In the genomic region with DNA sequence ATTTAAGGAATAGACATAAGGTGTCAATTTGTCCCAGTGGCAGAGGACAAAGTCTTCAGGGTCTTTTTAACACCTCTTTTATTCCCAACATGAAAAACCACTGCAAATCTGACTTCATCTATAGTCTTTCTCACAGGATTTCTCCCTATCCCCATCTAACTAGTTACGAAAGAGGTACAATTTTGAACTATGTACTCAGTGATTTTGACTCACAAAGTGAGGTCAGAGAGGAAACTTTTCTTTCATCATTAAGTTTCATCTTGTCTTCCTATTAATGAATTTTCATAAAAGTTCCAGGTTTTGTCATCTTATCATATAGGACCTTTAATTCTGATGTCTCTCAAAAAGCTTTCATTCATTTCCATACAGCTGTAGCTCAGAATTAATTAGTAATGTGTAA, we compare ENCODE assay signal across 1 cellular context.
TF ChIP-seq lines count a peak whose summit lies in the region.

No MANE protein-coding gene starts in this region.

TF ChIP-seq in GM23338, 12 proteins besides CTCF, POLR2A, EP300 and RAD21 (continued from another document):
- TF ChIP-seq ETS1 (IDR thresholded peaks at IDR 0.05) = no peak
- TF ChIP-seq, protein P1, sequence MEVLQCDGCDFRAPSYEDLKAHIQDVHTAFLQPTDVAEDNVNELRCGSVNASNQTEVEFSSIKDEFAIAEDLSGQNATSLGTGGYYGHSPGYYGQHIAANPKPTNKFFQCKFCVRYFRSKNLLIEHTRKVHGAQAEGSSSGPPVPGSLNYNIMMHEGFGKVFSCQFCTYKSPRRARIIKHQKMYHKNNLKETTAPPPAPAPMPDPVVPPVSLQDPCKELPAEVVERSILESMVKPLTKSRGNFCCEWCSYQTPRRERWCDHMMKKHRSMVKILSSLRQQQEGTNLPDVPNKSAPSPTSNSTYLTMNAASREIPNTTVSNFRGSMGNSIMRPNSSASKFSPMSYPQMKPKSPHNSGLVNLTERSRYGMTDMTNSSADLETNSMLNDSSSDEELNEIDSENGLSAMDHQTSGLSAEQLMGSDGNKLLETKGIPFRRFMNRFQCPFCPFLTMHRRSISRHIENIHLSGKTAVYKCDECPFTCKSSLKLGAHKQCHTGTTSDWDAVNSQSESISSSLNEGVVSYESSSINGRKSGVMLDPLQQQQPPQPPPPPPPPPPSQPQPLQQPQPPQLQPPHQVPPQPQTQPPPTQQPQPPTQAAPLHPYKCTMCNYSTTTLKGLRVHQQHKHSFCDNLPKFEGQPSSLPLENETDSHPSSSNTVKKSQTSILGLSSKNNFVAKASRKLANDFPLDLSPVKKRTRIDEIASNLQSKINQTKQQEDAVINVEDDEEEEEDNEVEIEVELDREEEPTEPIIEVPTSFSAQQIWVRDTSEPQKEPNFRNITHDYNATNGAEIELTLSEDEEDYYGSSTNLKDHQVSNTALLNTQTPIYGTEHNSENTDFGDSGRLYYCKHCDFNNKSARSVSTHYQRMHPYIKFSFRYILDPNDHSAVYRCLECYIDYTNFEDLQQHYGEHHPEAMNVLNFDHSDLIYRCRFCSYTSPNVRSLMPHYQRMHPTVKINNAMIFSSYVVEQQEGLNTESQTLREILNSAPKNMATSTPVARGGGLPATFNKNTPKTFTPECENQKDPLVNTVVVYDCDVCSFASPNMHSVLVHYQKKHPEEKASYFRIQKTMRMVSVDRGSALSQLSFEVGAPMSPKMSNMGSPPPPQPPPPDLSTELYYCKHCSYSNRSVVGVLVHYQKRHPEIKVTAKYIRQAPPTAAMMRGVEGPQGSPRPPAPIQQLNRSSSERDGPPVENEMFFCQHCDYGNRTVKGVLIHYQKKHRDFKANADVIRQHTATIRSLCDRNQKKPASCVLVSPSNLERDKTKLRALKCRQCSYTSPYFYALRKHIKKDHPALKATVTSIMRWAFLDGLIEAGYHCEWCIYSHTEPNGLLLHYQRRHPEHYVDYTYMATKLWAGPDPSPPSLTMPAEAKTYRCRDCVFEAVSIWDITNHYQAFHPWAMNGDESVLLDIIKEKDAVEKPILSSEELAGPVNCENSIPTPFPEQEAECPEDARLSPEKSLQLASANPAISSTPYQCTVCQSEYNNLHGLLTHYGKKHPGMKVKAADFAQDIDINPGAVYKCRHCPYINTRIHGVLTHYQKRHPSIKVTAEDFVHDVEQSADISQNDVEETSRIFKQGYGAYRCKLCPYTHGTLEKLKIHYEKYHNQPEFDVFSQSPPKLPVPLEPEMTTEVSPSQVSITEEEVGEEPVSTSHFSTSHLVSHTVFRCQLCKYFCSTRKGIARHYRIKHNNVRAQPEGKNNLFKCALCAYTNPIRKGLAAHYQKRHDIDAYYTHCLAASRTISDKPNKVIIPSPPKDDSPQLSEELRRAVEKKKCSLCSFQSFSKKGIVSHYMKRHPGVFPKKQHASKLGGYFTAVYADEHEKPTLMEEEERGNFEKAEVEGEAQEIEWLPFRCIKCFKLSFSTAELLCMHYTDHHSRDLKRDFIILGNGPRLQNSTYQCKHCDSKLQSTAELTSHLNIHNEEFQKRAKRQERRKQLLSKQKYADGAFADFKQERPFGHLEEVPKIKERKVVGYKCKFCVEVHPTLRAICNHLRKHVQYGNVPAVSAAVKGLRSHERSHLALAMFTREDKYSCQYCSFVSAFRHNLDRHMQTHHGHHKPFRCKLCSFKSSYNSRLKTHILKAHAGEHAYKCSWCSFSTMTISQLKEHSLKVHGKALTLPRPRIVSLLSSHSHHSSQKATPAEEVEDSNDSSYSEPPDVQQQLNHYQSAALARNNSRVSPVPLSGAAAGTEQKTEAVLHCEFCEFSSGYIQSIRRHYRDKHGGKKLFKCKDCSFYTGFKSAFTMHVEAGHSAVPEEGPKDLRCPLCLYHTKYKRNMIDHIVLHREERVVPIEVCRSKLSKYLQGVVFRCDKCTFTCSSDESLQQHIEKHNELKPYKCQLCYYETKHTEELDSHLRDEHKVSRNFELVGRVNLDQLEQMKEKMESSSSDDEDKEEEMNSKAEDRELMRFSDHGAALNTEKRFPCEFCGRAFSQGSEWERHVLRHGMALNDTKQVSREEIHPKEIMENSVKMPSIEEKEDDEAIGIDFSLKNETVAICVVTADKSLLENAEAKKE (CRISPR knock-in tag; IDR thresholded peaks at IDR 0.05) = no peak
- no peak for TF ChIP-seq CREB1 (CRISPR knock-in tag; IDR thresholded peaks at IDR 0.05; ENCODE audit: low read depth)
- no peak for TF ChIP-seq EZH2phosphoT487 (IDR thresholded peaks at IDR 0.05; ENCODE audit: unreplicated experiment)
- TF ChIP-seq ZNF114 (CRISPR knock-in tag; IDR thresholded peaks at IDR 0.05) = no peak
- TF ChIP-seq NANOG (IDR thresholded peaks at IDR 0.05; ENCODE audit: borderline replicate concordance) = no peak
- TF ChIP-seq REST (IDR thresholded peaks at IDR 0.05; ENCODE audit: unreplicated experiment) = no peak
- TF ChIP-seq POLR2AphosphoS5 (IDR thresholded peaks at IDR 0.05; ENCODE audit: low read depth) = no peak
TF ChIP-seq in GM23338: peak in this region for 0.
